Comparison of ENCODE assay signal across 1 cellular context in genomic region chr14:94292872-94293577, GRCh38.
A peak's percentile ranks its signal among the peaks of the same experiment; 100 is the strongest.
TF ChIP-seq lines count a peak whose summit lies in the region.

TSS of gene SERPINA10 (minus strand) at chr14:94293268. CDS start at chr14:94290593, 2,675 bp downstream.

TF ChIP-seq in HepG2, 621 proteins besides CTCF, POLR2A, EP300 and RAD21 (continued from another document and continues in another):
- TF ChIP-seq ZBTB39 (CRISPR knock-in tag; IDR thresholded peaks at IDR 0.05) (0 out of 2 replicates have a peak, but pooled peaks have one; percentile 71), PATZ1 (CRISPR knock-in tag; IDR thresholded peaks at IDR 0.05) (peak; percentile 49; the same call in 1 of the 2 replicates), MZF1 (CRISPR knock-in tag; IDR thresholded peaks at IDR 0.05; ENCODE audit: borderline replicate concordance) (no peak), TARDBP (CRISPR knock-in tag; IDR thresholded peaks at IDR 0.05) (peak; percentile 89), IRX3 (CRISPR knock-in tag; IDR thresholded peaks at IDR 0.05; ENCODE audit: borderline replicate concordance, low read depth) (peak; percentile 70; the same call in 1 of the 2 replicates), KLF6 (CRISPR knock-in tag; IDR thresholded peaks at IDR 0.05) (0 out of 2 replicates have a peak, but pooled peaks have one; percentile 57), DZIP1 (CRISPR knock-in tag; IDR thresholded peaks at IDR 0.05) (no peak), ZNF34 (CRISPR knock-in tag; IDR thresholded peaks at IDR 0.05; ENCODE audit: borderline replicate concordance) (peak; percentile 36; the same call in 1 of the 2 replicates), PPARG (CRISPR knock-in tag; conservative IDR thresholded peaks at IDR 0.05) (peak; percentile 87), SMAD3 (CRISPR knock-in tag; IDR thresholded peaks at IDR 0.05) (peak; percentile 49; the same call in 1 of the 2 replicates), SIX1 (CRISPR knock-in tag; IDR thresholded peaks at IDR 0.05; ENCODE audit: borderline replicate concordance) (peak; percentile 60; the same call in 1 of the 2 replicates), ARID3A (IDR thresholded peaks at IDR 0.05; ENCODE audit: low read depth, low read length) (0 out of 2 replicates have a peak, but pooled peaks have one; percentile 44), REST (IDR thresholded peaks at IDR 0.05; ENCODE audit: borderline replicate concordance in 1 of 2, low read depth in 1 of 2, low read length in 2 of 2) (peak; percentile 17 to 88), SALL1 (CRISPR knock-in tag; IDR thresholded peaks at IDR 0.05) (peak; percentile 78), ZC3H13 (CRISPR knock-in tag; IDR thresholded peaks at IDR 0.05) (no peak), FOXC1 (CRISPR knock-in tag; IDR thresholded peaks at IDR 0.05; ENCODE audit: borderline replicate concordance) (peak; percentile 63; the same call in 1 of the 2 replicates), HOXA7 (CRISPR knock-in tag; IDR thresholded peaks at IDR 0.05) (no peak), ZNF766 (CRISPR knock-in tag; IDR thresholded peaks at IDR 0.05; ENCODE audit: borderline replicate concordance) (no peak), PAXIP1 (CRISPR knock-in tag; conservative IDR thresholded peaks at IDR 0.05) (peak; percentile 100), ZFP82 (CRISPR knock-in tag; IDR thresholded peaks at IDR 0.05; ENCODE audit: borderline replicate concordance) (0 out of 2 replicates have a peak, but pooled peaks have one; percentile 50), FOXJ3 (CRISPR knock-in tag; IDR thresholded peaks at IDR 0.05; ENCODE audit: borderline replicate concordance) (peak; percentile 78; the same call in 1 of the 2 replicates), MEIS2 (CRISPR knock-in tag; IDR thresholded peaks at IDR 0.05) (no peak), ZNF3 (CRISPR knock-in tag; IDR thresholded peaks at IDR 0.05) (no peak), SNAPC2 (CRISPR knock-in tag; IDR thresholded peaks at IDR 0.05) (no peak), ZBTB7B (CRISPR knock-in tag; IDR thresholded peaks at IDR 0.05) (peak; percentile 79; the same call in 1 of the 2 replicates), AGO2 (optimal IDR thresholded peaks at IDR 0.05; ENCODE audit: low read depth, low read length) (no peak), RBFOX2 (IDR thresholded peaks at IDR 0.05; ENCODE audit: low read depth, low read length) (peak; percentile 64; the same call in 1 of the 2 replicates), ARNTL (CRISPR knock-in tag; IDR thresholded peaks at IDR 0.05) (peak; percentile 71; the same call in 1 of the 2 replicates), ZNF251 (CRISPR knock-in tag; IDR thresholded peaks at IDR 0.05) (no peak), ZNF772 (CRISPR knock-in tag; IDR thresholded peaks at IDR 0.05) (peak; percentile 46; the same call in 1 of the 2 replicates), STAT5B (CRISPR knock-in tag; IDR thresholded peaks at IDR 0.05) (no peak), ZFP36L1 (CRISPR knock-in tag; IDR thresholded peaks at IDR 0.05) (no peak), CERS6 (CRISPR knock-in tag; IDR thresholded peaks at IDR 0.05) (no peak), PITX1 (CRISPR knock-in tag; IDR thresholded peaks at IDR 0.05) (peak; percentile 52), YEATS2 (CRISPR knock-in tag; IDR thresholded peaks at IDR 0.05; ENCODE audit: borderline replicate concordance) (peak; percentile 51; the same call in 1 of the 2 replicates), PLRG1 (conservative IDR thresholded peaks at IDR 0.05) (no peak), ZNF749 (CRISPR knock-in tag; IDR thresholded peaks at IDR 0.05; ENCODE audit: borderline replicate concordance) (peak; percentile 24; the same call in 1 of the 2 replicates), AFF4 (CRISPR knock-in tag; IDR thresholded peaks at IDR 0.05) (peak; percentile 79; the same call in 1 of the 2 replicates), RARA (CRISPR knock-in tag; IDR thresholded peaks at IDR 0.05) (peak; percentile 62), ZSCAN9 (CRISPR knock-in tag; IDR thresholded peaks at IDR 0.05; ENCODE audit: borderline replicate concordance) (peak; percentile 53)
